ENCODE assay signal across 20 cellular contexts in the genomic region with DNA sequence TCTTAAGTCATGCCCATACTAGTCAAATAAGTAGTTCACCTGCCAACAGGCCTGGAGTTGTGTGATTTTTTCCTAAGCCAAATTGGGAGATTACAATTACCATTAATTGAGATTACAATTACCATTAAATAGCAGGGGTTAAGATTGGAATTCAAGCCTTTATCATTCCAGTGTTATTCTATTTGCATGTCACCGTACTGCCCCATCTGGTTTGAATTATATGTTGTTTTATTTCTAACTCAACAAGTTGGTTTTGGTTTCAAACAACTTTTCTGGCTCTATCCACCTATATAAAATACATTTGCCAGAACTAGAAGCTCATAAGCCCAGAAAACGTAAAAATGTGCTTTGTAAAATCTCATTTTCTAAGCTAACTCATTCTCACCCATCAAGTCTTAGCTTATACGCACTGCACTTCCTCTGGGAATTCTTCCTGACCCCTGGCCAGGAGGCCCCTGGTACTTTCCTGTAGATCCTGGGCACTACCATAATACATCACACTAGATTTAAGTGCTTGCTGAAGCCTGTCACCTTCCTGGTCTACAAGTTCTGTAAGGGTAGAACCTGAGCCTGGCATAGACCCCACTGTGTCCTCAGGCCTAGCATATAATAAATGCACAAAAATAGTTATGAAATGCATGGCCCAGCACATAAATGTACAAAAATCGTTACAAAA.
DNase-seq lines count a peak whose midpoint lies in the region; ATAC-seq, FAIRE-seq and TF ChIP-seq lines count a peak whose summit lies in the region.
"Had no signal": no experiment of that assay in that cellular context is flagged by ENCODE, and none has a peak within 500 bp of the region (broad histone marks: within the 10 kb centered on the region; RNA-seq: fewer than 3 reads in every experiment).

No MANE protein-coding gene starts in this region.

- H2AFZ ChIP-seq in H9 (ENCODE audit: low read length) (no peak overlapping the region), H1 (ENCODE audit: low read length) (no peak overlapping the region)
- H2AFZ ChIP-seq: PC-9 had no signal

- H2AK5ac ChIP-seq in H9 (ENCODE audit: insufficient read length, low read length) (no peak overlapping the region), H1 (ENCODE audit: low read depth, low read length) (peak overlapping the region; percentile 58; the same call in 1 of the 2 replicates)

- H3K79me1 ChIP-seq in H9 (ENCODE audit: insufficient read depth, low read depth, low read length, poor library complexity, severe bottlenecking): no peaks in the 10 kb centered on the region
- H3K79me1 ChIP-seq in H1 (ENCODE audit: low read depth, low read length): no peaks in the 10 kb centered on the region

- POLR2A ChIA-PET in H1 (lab: Charles Lee; ENCODE audit: partially characterized antibody): no interaction called here

- no peak for TF ChIP-seq EP300 in H1 (IDR thresholded peaks at IDR 0.05; ENCODE audit: borderline replicate concordance in 1 of 2, low read depth in 2 of 2, low read length in 2 of 2)

- H3K4me2 ChIP-seq in H9 (ENCODE audit: insufficient read depth, insufficient read length, low read length) (peak overlapping the region; percentile 8), H1 (ENCODE audit: insufficient read depth in 1 of 2, low read depth in 2 of 2, low read length in 2 of 2) (peak overlapping the region; percentile 40 to 43; a peak in 3 of 4 replicates)
- H3K4me2 ChIP-seq: PC-9 had no signal

- H3K9me3 Mint-ChIP-seq in H9: no peaks in the 10 kb centered on the region

- H2BK15ac ChIP-seq in H9 (ENCODE audit: low read depth, low read length) (no peak overlapping the region), H1 (ENCODE audit: low read length) (no peak overlapping the region)

- H3K27me3 ChIP-seq in H9 (ENCODE audit: insufficient read depth, low read length) (no peaks in the 10 kb centered on the region; the same call in 1 of the 2 replicates), H1 (replicated peaks in 1 of 4; ENCODE audit: control insufficient read depth in 3 of 4, extremely low read depth in 1 of 4, insufficient read depth in 3 of 4, low read length in 3 of 4) (no peaks in the 10 kb centered on the region), iPS-18a (ENCODE audit: control insufficient read depth, insufficient read depth, low read length) (no peaks in the 10 kb centered on the region)
- H3K27me3 ChIP-seq: SJCRH30 had no signal

- peaks cover 3% of the 10 kb centered on the region; the same call in 1 of the 2 replicates for H3K4me1 ChIP-seq in H9 (ENCODE audit: insufficient read depth, low read length)
- H3K4me1 ChIP-seq in H1 (replicated peaks in 1 of 4; ENCODE audit: control insufficient read depth in 3 of 4, insufficient read depth in 4 of 4, low read length in 3 of 4): peaks cover 3 to 29% (median 20%) of the 10 kb centered on the region in 4 experiments
- peaks cover 56% of the 10 kb centered on the region for H3K4me1 ChIP-seq in iPS-18a (ENCODE audit: control insufficient read depth, low read depth, low read length)
- H3K4me1 ChIP-seq: HAP-1, SJCRH30 had no signal

- H3K4me1 Mint-ChIP-seq in H9: peaks cover 60 to 64% of the 10 kb centered on the region in 2 experiments

- no peak overlapping the region for H4K91ac ChIP-seq in H9 (ENCODE audit: insufficient read length, low read depth, low read length)
- no peak overlapping the region for H4K91ac ChIP-seq in H1 (replicated peaks; ENCODE audit: insufficient read length, low read length)

- no peaks in the 10 kb centered on the region for H3K23me2 ChIP-seq in H9 (ENCODE audit: insufficient read length, low read depth, low read length, poor library complexity, severe bottlenecking)
- H3K23me2 ChIP-seq in H1 (ENCODE audit: low read depth, low read length): no peaks in the 10 kb centered on the region

- H2BK5ac ChIP-seq in H9 (ENCODE audit: insufficient read length, low read length) (no peak overlapping the region), H1 (ENCODE audit: low read depth, low read length) (peak overlapping the region; percentile 67; the same call in 1 of the 2 replicates)

- no peaks in the 10 kb centered on the region for H3K9me3 ChIP-seq in H9 (ENCODE audit: control insufficient read depth, low read depth, low read length)
- H3K9me3 ChIP-seq in H1 (ENCODE audit: insufficient read depth in 2 of 2, low read depth in 1 of 2, low read length in 1 of 2): no peaks in the 10 kb centered on the region
- no peaks in the 10 kb centered on the region for H3K9me3 ChIP-seq in iPS-18a (ENCODE audit: control insufficient read depth, low read depth, low read length)
- H3K9me3 ChIP-seq: HAP-1, SJCRH30 had no signal

- no peak overlapping the region for H3T11ph ChIP-seq in H9 (ENCODE audit: low read length)

- peak overlapping the region; percentile 13 to 97 (median 97) for H3K27ac Mint-ChIP-seq in H9

- H3K36me3 Mint-ChIP-seq in H9 (ENCODE audit: insufficient read depth in 1 of 3, low read depth in 3 of 3): no peaks in the 10 kb centered on the region

- no peaks in the 10 kb centered on the region for H3K27me3 Mint-ChIP-seq in H9 (ENCODE audit: low read depth)

- H2BK120ac ChIP-seq in H9 (ENCODE audit: low read depth, low read length, poor library complexity, severe bottlenecking) (no peak overlapping the region), H1 (replicated peaks; ENCODE audit: low read depth, low read length) (no peak overlapping the region)

- TF ChIP-seq CTCF in AG09309 (IDR thresholded peaks at IDR 0.05; ENCODE audit: control insufficient read depth, insufficient read depth, low read depth, low read length, missing control alignments) (no peak), H9 (conservative IDR thresholded peaks at IDR 0.05) (no peak), H1 (IDR thresholded peaks at IDR 0.05; ENCODE audit: control extremely low read depth in 1 of 3, insufficient read depth in 1 of 3, low read depth in 1 of 3, low read length in 3 of 3) (no peak)

- no peak for TF ChIP-seq RAD21 in H1 (IDR thresholded peaks at IDR 0.05 in 1 of 2, conservative IDR thresholded peaks at IDR 0.05 in 1 of 2; ENCODE audit: low read depth in 2 of 2, low read length in 2 of 2)

- peak; percentile 27 for DNase-seq in AG09309 (ENCODE audit: low read depth)
- peak; percentile 32 for DNase-seq in H9
- no peak for DNase-seq in H1 (ENCODE audit: low read depth in 1 of 2, low spot score in 2 of 2)
- DNase-seq in NCI-H2081 treated with DMSO at 0.1 percent for 48 hours (lab: John Stamatoyannopoulos, UW): no peak
- DNase-seq in MV-4-11 (lab: John Stamatoyannopoulos, UW): no peak
- DNase-seq in frontal cortex (ENCODE audit: low spot score in 2 of 2): no peak
- DNase-seq: 8988T, NCI-H1930, NCI-H510A, NCI-H774, PC-9, SJCRH30 had no signal

- H4K5ac ChIP-seq in H9 (ENCODE audit: insufficient read length, low read depth, low read length): no peak overlapping the region
- peak overlapping the region; percentile 75 for H4K5ac ChIP-seq in H1 (ENCODE audit: insufficient read length, low read depth, low read length)

- H3K27ac ChIP-seq in H9 (ENCODE audit: insufficient read length, low read depth, low read length) (peak overlapping the region; percentile 58), H1 (ENCODE audit: low read depth, low read length) (peak overlapping the region; percentile 20; the same call in 1 of the 2 replicates), iPS-18a (ENCODE audit: low read length) (peak overlapping the region; percentile 63)
- H3K27ac ChIP-seq: C4-2B, HL-60, PC-9, SJCRH30 had no signal

- H3K9ac ChIP-seq in H9 (ENCODE audit: extremely low read depth, insufficient read length, low read length) (no peak overlapping the region), H1 (replicated peaks in 1 of 4; ENCODE audit: extremely low read depth in 1 of 4, low read depth in 3 of 4, low read length in 3 of 4) (no peak overlapping the region), iPS-18a (ENCODE audit: low read length) (no peak overlapping the region)

- no peak overlapping the region for H3K23ac ChIP-seq in H9 (ENCODE audit: insufficient read length, low read depth, low read length)
- H3K23ac ChIP-seq in H1 (ENCODE audit: insufficient read length): no peak overlapping the region

- H3K4ac ChIP-seq in H9 (ENCODE audit: low read depth, low read length) (no peak overlapping the region), H1 (replicated peaks; ENCODE audit: insufficient read length, low read depth, low read length) (peak overlapping the region; percentile 82)

- H2BK20ac ChIP-seq in H9 (ENCODE audit: low read depth, low read length, poor library complexity, severe bottlenecking) (no peak overlapping the region), H1 (ENCODE audit: low read length) (no peak overlapping the region)

- CTCF ChIA-PET in H1 (lab: Charles Lee; ENCODE audit: partially characterized antibody): interaction anchor here (1.0 to 1.3 kb wide), 2 partner anchors 84 kb away, joined by 3 to 4 read pairs; no protein-coding TSS in a partner anchor

- H4K8ac ChIP-seq in H9 (replicated peaks; ENCODE audit: insufficient read length, low read depth, low read length) (no peak overlapping the region), H1 (ENCODE audit: extremely low read depth, insufficient read depth, low read length) (no peak overlapping the region)

- H3K14ac ChIP-seq in H9 (ENCODE audit: insufficient read depth, low read length) (no peak overlapping the region), H1 (ENCODE audit: insufficient read length) (no peak overlapping the region)

- H3K56ac ChIP-seq in H9 (ENCODE audit: insufficient read length, low read depth, low read length) (no peak overlapping the region), H1 (replicated peaks; ENCODE audit: insufficient read length, low read depth, low read length) (no peak overlapping the region)

- FAIRE-seq in H1 (lab: Jason Lieb, UNC) (peak; percentile 55), frontal cortex (lab: Jason Lieb, UNC) (no peak)
- FAIRE-seq: GM12892, HTR-8/SVneo, K562 had no signal

- H3K79me2 ChIP-seq in H9 (ENCODE audit: insufficient read depth, low read length) (no peaks in the 10 kb centered on the region), H1 (ENCODE audit: control insufficient read depth in 1 of 2, insufficient read depth in 2 of 2, low read length in 2 of 2) (no peaks in the 10 kb centered on the region)

- TF ChIP-seq POLR2A in H1 (IDR thresholded peaks at IDR 0.05; ENCODE audit: control extremely low read depth in 1 of 2, low read depth in 2 of 2, low read length in 2 of 2): no peak

- H2BK12ac ChIP-seq in H9 (ENCODE audit: insufficient read length, low read depth, low read length): no peak overlapping the region
- H2BK12ac ChIP-seq in H1 (ENCODE audit: low read depth, low read length): no peak overlapping the region

- H3K4me3 ChIP-seq in AG09309 (ENCODE audit: control insufficient read depth, low read depth, low read length) (no peak overlapping the region), H1 (ENCODE audit: extremely low read depth in 1 of 4, insufficient read depth in 2 of 4, low read depth in 3 of 4, low read length in 4 of 4) (peak overlapping the region in 1 of 4 experiments; percentile 17; a peak in 1 of 8 replicates), iPS-18a (ENCODE audit: low read length) (peak overlapping the region; percentile 20)
- H3K4me3 ChIP-seq: HAP-1, K562, PC-9, SJCRH30 had no signal

- no peak for ATAC-seq in HG03432 (IDR thresholded peaks at IDR 0.05; ENCODE audit: unreplicated experiment)
- ATAC-seq: K562 had no signal

- H4K20me1 ChIP-seq in H9 (ENCODE audit: control insufficient read depth, insufficient read depth, insufficient read length) (no peaks in the 10 kb centered on the region), H1 (replicated peaks in 1 of 2; ENCODE audit: control insufficient read depth in 1 of 2, insufficient read depth in 2 of 2, low read length in 2 of 2) (no peaks in the 10 kb centered on the region)

- H3K4me3 Mint-ChIP-seq in H9: peak overlapping the region in 1 of 2 experiments; percentile 24; a peak in 2 of 5 replicates

- H3K36me3 ChIP-seq in H1 (ENCODE audit: control insufficient read depth in 2 of 4, insufficient read depth in 4 of 4, low read length in 3 of 4): no peaks in the 10 kb centered on the region
- no peaks in the 10 kb centered on the region for H3K36me3 ChIP-seq in iPS-18a (ENCODE audit: control insufficient read depth, low read depth, low read length)
- H3K36me3 ChIP-seq: HAP-1, SJCRH30 had no signal

- WGBS in H9 (ENCODE audit: extremely low coverage, insufficient read length, low lambda C conversion rate): no CpG with 5 or more reads among the region's 4 CpGs
- WGBS in H1 (ENCODE audit: extremely low coverage in 1 of 2, insufficient coverage in 1 of 2, insufficient read length in 1 of 2, insufficient replicate concordance in 2 of 2, low coverage in 1 of 2, low lambda C conversion rate in 2 of 2, missing lambda C conversion rate in 1 of 2), 2 experiments: 27% methylated on average over 4 of the region's 4 CpGs; no CpG with 5 or more reads in 1 of the 2 experiments

- H3K18ac ChIP-seq in H9 (ENCODE audit: insufficient read length, low read depth, low read length) (no peak overlapping the region), H1 (ENCODE audit: extremely low read depth, low read length) (no peak overlapping the region; the same call in 1 of the 2 replicates)

Comparison
In these comparisons a context has a peak if more than half of its experiments do, and no peak if none do; other contexts are left out.
1. DNase-seq: peak in AG09309 (single experiment) and H9 (single experiment); none in H1 (0 of 2), NCI-H2081 treated with DMSO at 0.1 percent for 48 hours (single experiment), MV-4-11 (single experiment) and frontal cortex (0 of 2).
2. Peak in every context shown above with its lines, with median percentiles within 50 percentile points of each other: H3K27ac ChIP-seq.